In genomic region chr1:9252999-9253398, GRCh38 we compare ENCODE assay signal across 2 cellular contexts.
TF ChIP-seq lines count a peak whose summit lies in the region.

No MANE protein-coding gene starts in this region.

TF ChIP-seq in SK-N-SH, 30 proteins besides CTCF, POLR2A, EP300 and RAD21 (continued from another document):
- no peak for TF ChIP-seq SIN3A (IDR thresholded peaks at IDR 0.05; ENCODE audit: borderline replicate concordance, low read depth, low read length)
- no peak for TF ChIP-seq ZBTB33 (IDR thresholded peaks at IDR 0.05; ENCODE audit: borderline replicate concordance, low read depth)
- TF ChIP-seq POLR2AphosphoS5 (IDR thresholded peaks at IDR 0.05; ENCODE audit: low read depth, low read length), result no peak
- TF ChIP-seq CHD2 (IDR thresholded peaks at IDR 0.05; ENCODE audit: low read length, partially characterized antibody), result no peak
- TF ChIP-seq GATA2 (CRISPR knock-in tag; IDR thresholded peaks at IDR 0.05), result no peak
- TF ChIP-seq TEAD4 (IDR thresholded peaks at IDR 0.05; ENCODE audit: borderline replicate concordance, insufficient read depth), result no peak

TF ChIP-seq in SK-N-SH treated with all-trans-retinoic acid at 6 μM for 48 hours, 23 proteins besides CTCF, POLR2A, EP300 and RAD21 (continued from another document):
- TF ChIP-seq CREB5 (CRISPR knock-in tag; IDR thresholded peaks at IDR 0.05; ENCODE audit: low read depth) (no peak), PPARA (CRISPR knock-in tag; IDR thresholded peaks at IDR 0.05; ENCODE audit: borderline replicate concordance) (no peak), ZFP3 (CRISPR knock-in tag; IDR thresholded peaks at IDR 0.05) (no peak), TSHZ2 (CRISPR knock-in tag; IDR thresholded peaks at IDR 0.05) (no peak), ZC3H10 (CRISPR knock-in tag; IDR thresholded peaks at IDR 0.05) (no peak), OSR1 (CRISPR knock-in tag; IDR thresholded peaks at IDR 0.05) (no peak)
